15 cellular contexts compared by ENCODE assay signal in the genomic region with DNA sequence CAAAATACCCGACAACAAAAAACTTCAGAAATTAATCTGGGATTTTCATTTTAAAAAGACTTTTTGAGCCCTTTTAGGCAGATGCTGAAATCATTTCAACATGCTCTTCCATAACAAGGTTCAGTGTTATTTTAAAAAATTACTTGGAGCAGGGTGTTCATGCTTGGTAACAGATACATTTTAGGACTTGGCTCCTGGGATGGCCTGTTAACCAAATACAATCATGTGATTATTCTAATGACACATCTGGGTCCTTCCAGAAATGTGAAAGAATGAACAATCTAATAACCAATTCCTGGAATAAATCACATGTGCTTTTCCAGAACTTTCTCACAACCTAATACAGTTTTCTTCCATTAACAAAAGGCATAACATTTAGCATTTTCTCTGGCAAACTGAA.
DNase-seq lines count a peak whose midpoint lies in the region; ATAC-seq and TF ChIP-seq lines count a peak whose summit lies in the region.
"Had no signal": no experiment of that assay in that cellular context is flagged by ENCODE, and none has a peak within 500 bp of the region (broad histone marks: within the 10 kb centered on the region; RNA-seq: fewer than 3 reads in every experiment).

No MANE protein-coding gene starts in this region.

- CTCF ChIA-PET in mammary epithelial cell (lab: Charles Lee; ENCODE audit: low non-redundant PET), result no interaction called here

- ATAC-seq in Right ventricle myocardium superior (ENCODE audit: poor library complexity), result peak; percentile 61
- ATAC-seq in naive thymus-derived CD8-positive, alpha-beta T cell, result no peak
- no peak for ATAC-seq in HG03442 (IDR thresholded peaks at IDR 0.05; ENCODE audit: unreplicated experiment)
- ATAC-seq in left colon, result no peak

- H3K27ac ChIP-seq in mammary epithelial cell (ENCODE audit: insufficient read depth, low read depth, low read length) (no peak overlapping the region), breast epithelium (peak overlapping the region in 1 of 2 donors; percentile 84), tibial nerve (peak overlapping the region in 3 of 4 donors; percentile 38 to 81 (median 53))
- H3K27ac ChIP-seq: HL-60 had no signal

- H3K9me3 Mint-ChIP-seq in naive thymus-derived CD8-positive, alpha-beta T cell, result peaks cover 0 to 32% (median 16%) of the 10 kb centered on the region in 9 donors

- H3K27me3 ChIP-seq in mammary epithelial cell (ENCODE audit: insufficient read depth, low read length) (no peaks in the 10 kb centered on the region), breast epithelium (no peaks in the 10 kb centered on the region), tibial nerve (no peaks in the 10 kb centered on the region)

- no peak for TF ChIP-seq CTCF in mammary epithelial cell (conservative IDR thresholded peaks at IDR 0.05 in 1 of 2, IDR thresholded peaks at IDR 0.05 in 1 of 2; ENCODE audit: extremely low read depth in 1 of 2, insufficient read depth in 1 of 2, low read depth in 1 of 2, low read length in 2 of 2)
- no peak for TF ChIP-seq CTCF in breast epithelium (IDR thresholded peaks at IDR 0.05)
- TF ChIP-seq CTCF in tibial nerve (IDR thresholded peaks at IDR 0.05), result no peak

- no peak overlapping the region for H3K4me2 ChIP-seq in mammary epithelial cell (ENCODE audit: insufficient read depth, low read depth, low read length)

- no TSS peak for BruUV-seq in mammary epithelial cell (replicated peaks; lab: Mats Ljungman, UMichigan)

- H2AFZ ChIP-seq in mammary epithelial cell (ENCODE audit: low read depth, low read length), result peak overlapping the region; percentile 77

- no peak for DNase-seq in mammary epithelial cell
- no peak for DNase-seq in breast epithelium (ENCODE audit: low spot score in 2 of 2)
- no peak for DNase-seq in Right ventricle myocardium superior
- DNase-seq in naive thymus-derived CD8-positive, alpha-beta T cell, result no peak
- peak in 1 of 2 donors; percentile 12 for DNase-seq in tibial nerve (ENCODE audit: low spot score in 2 of 2)
- no peak for DNase-seq in SHP77 (lab: John Stamatoyannopoulos, UW)
- DNase-seq in left colon, result no peak
- DNase-seq: NCI-H2081, NCI-H526 treated with DMSO at 0.1 percent for 48 hours, small intestine had no signal

- H3K4me3 ChIP-seq in mammary epithelial cell (replicated peaks in 1 of 3; ENCODE audit: insufficient read depth in 1 of 3, low read depth in 2 of 3, low read length in 3 of 3) (no peak overlapping the region), breast epithelium (no peak overlapping the region), tibial nerve (no peak overlapping the region)

- no peaks in the 10 kb centered on the region for H3K4me1 ChIP-seq in mammary epithelial cell (ENCODE audit: insufficient read depth, low read length)
- no peaks in the 10 kb centered on the region for H3K4me1 ChIP-seq in breast epithelium
- H3K4me1 ChIP-seq in tibial nerve, result peaks cover 0 to 23% (median 4%) of the 10 kb centered on the region in 4 donors

- H3K79me2 ChIP-seq in mammary epithelial cell (ENCODE audit: insufficient read depth, low read length), result no peaks in the 10 kb centered on the region

- 43% methylated on average over 1 of the region's 1 CpG for WGBS in mammary epithelial cell (ENCODE audit: low coverage, missing lambda C conversion rate)
- WGBS in tibial nerve, 2 donors, result 18 to 37% methylated on average over 1 of the region's 1 CpG

- POLR2A ChIA-PET in naive thymus-derived CD8-positive, alpha-beta T cell (lab: Charles Lee), result no interaction called here

- peaks cover 3% of the 10 kb centered on the region for H3K9me3 ChIP-seq in mammary epithelial cell (replicated peaks; ENCODE audit: insufficient read depth, low read length)
- H3K9me3 ChIP-seq in breast epithelium, result peaks cover 17 to 24% of the 10 kb centered on the region in 2 donors
- H3K9me3 ChIP-seq in tibial nerve, result peaks cover 0 to 27% (median under 1%) of the 10 kb centered on the region in 4 donors

- peaks cover 10 to 22% (median 18%) of the 10 kb centered on the region in 4 donors for H3K4me1 Mint-ChIP-seq in naive thymus-derived CD8-positive, alpha-beta T cell

- peaks cover 0 to 10% (median 5%) of the 10 kb centered on the region in 5 donors for H3K27me3 Mint-ChIP-seq in naive thymus-derived CD8-positive, alpha-beta T cell

- H3K27ac Mint-ChIP-seq in naive thymus-derived CD8-positive, alpha-beta T cell, result peak overlapping the region in 4 of 10 donors; percentile 26 to 74 (median 54)
- H3K27ac Mint-ChIP-seq: activated CD4-positive, alpha-beta T cell treated with anti-CD3 and anti-CD28 coated beads, Interleukin-2, amount 10 ng/mL, durations not matched to agents 7 days and 5 days had no signal

- H3K36me3 ChIP-seq in mammary epithelial cell (ENCODE audit: insufficient read depth, low read length) (no peaks in the 10 kb centered on the region), breast epithelium (no peaks in the 10 kb centered on the region), tibial nerve (no peaks in the 10 kb centered on the region)

- in situ Hi-C loops in mammary epithelial cell (cut with MboI; ENCODE audit: low sequenced_read_pairs in 2 of 2), result no loop called here

- H4K20me1 ChIP-seq in mammary epithelial cell (ENCODE audit: insufficient read depth, low read length), result no peaks in the 10 kb centered on the region

- peaks cover 0 to 24% (median 22%) of the 10 kb centered on the region in 3 donors for H3K36me3 Mint-ChIP-seq in naive thymus-derived CD8-positive, alpha-beta T cell

- TF ChIP-seq POLR2A in breast epithelium (IDR thresholded peaks at IDR 0.05) (no peak), tibial nerve (IDR thresholded peaks at IDR 0.05) (no peak)

- intact Hi-C loops in mammary epithelial cell (cut with micrococcal nuclease) (loop anchor here (10.0 kb wide), 1 partner anchor 686 kb away; no protein-coding TSS in a partner anchor), breast epithelium (cut with DNase I; ENCODE audit: low total_unique reads) (no loop called here), Right ventricle myocardium superior (cut with DNase I) (no loop called here), left colon (cut with DNase I, micrococcal nuclease) (no loop called here)

- H3K9ac ChIP-seq in mammary epithelial cell (ENCODE audit: insufficient read depth, low read length), result no peak overlapping the region

- peak overlapping the region in 8 of 10 donors; percentile 7 to 82 (median 62) for H3K4me3 Mint-ChIP-seq in naive thymus-derived CD8-positive, alpha-beta T cell
- H3K4me3 Mint-ChIP-seq: activated CD4-positive, alpha-beta T cell treated with anti-CD3 and anti-CD28 coated beads, Interleukin-2, amount 10 ng/mL, durations not matched to agents 7 days and 5 days; CD8-positive, alpha-beta memory T cell; mesothelial cell of epicardium had no signal

- dilution Hi-C loops in mammary epithelial cell (cut with HindIII; ENCODE audit: low sequenced_read_pairs), result no loop called here

- no peak for TF ChIP-seq EP300 in tibial nerve (IDR thresholded peaks at IDR 0.05)
